20 cellular contexts compared by ENCODE assay signal in genomic region chr2:171651667-171652410, GRCh38. TPM values are rescaled to one million over a fixed set of nuclear protein-coding genes. Genes with fewer than 3 reads are reported as not detected.
A peak's percentile ranks its signal among the peaks of the same experiment; 100 is the strongest.
DNase-seq lines count a peak whose midpoint lies in the region; ATAC-seq, FAIRE-seq and TF ChIP-seq lines count a peak whose summit lies in the region.
"Had no signal": no experiment of that assay in that cellular context is flagged by ENCODE, and none has a peak within 500 bp of the region (broad histone marks: within the 10 kb centered on the region; RNA-seq: fewer than 3 reads in every experiment).

No MANE protein-coding gene starts in this region.

- ATAC-seq in esophagus mucosa, result no peak
- ATAC-seq: Right ventricle myocardium inferior had no signal

- H2AFZ ChIP-seq in MM.1S (ENCODE audit: low read length) (no peak overlapping the region), smooth muscle cell (ENCODE audit: low read depth) (no peak overlapping the region)
- H2AFZ ChIP-seq: PC-9 had no signal

- H3K4me3 ChIP-seq in MM.1S (ENCODE audit: low read length) (no peak overlapping the region), bronchial epithelial cell (ENCODE audit: low read depth, low read length) (no peak overlapping the region), smooth muscle cell (no peak overlapping the region)
- H3K4me3 ChIP-seq: MG63, PC-9, SJCRH30 had no signal

- H3K27me3 Mint-ChIP-seq in activated naive CD4-positive, alpha-beta T cell treated with anti-CD3 and anti-CD28 coated beads, Interleukin-2, amount 10 ng/mL, durations not matched to agents 7 days and 5 days, result peaks cover 38% of the 10 kb centered on the region

- H3K4me1 ChIP-seq in MM.1S (ENCODE audit: low read length), result peaks cover 10% of the 10 kb centered on the region
- no peaks in the 10 kb centered on the region for H3K4me1 ChIP-seq in smooth muscle cell (ENCODE audit: low read depth)
- H3K4me1 ChIP-seq: SJCRH30 had no signal

- peak overlapping the region; percentile 24 for H3K27ac Mint-ChIP-seq in activated naive CD4-positive, alpha-beta T cell treated with anti-CD3 and anti-CD28 coated beads, Interleukin-2, amount 10 ng/mL, durations not matched to agents 7 days and 5 days

- no peak for TF ChIP-seq CTCF in MM.1S (IDR thresholded peaks at IDR 0.05; ENCODE audit: low read length)
- no peak for TF ChIP-seq CTCF in bronchial epithelial cell (IDR thresholded peaks at IDR 0.05; ENCODE audit: insufficient read depth, low read length, severe bottlenecking)
- TF ChIP-seq CTCF in smooth muscle cell (IDR thresholded peaks at IDR 0.05; ENCODE audit: borderline replicate concordance, insufficient read depth, poor library complexity, severe bottlenecking), result no peak
- TF ChIP-seq CTCF in GM10266 (IDR thresholded peaks at IDR 0.05; ENCODE audit: control insufficient read depth, insufficient read depth, low read depth, missing control alignments), result no peak

- no peaks in the 10 kb centered on the region for H3K79me2 ChIP-seq in MM.1S (ENCODE audit: low read length)
- H3K79me2 ChIP-seq in smooth muscle cell (ENCODE audit: low read depth), result no peaks in the 10 kb centered on the region

- H3F3A ChIP-seq in MM.1S (ENCODE audit: insufficient read depth, low read length) (no peaks in the 10 kb centered on the region), smooth muscle cell (ENCODE audit: low read depth) (no peaks in the 10 kb centered on the region)

- no peaks in the 10 kb centered on the region for H3K9me2 ChIP-seq in MM.1S (replicated peaks; ENCODE audit: insufficient read depth, low read length)

- no peaks in the 10 kb centered on the region for H4K20me1 ChIP-seq in MM.1S (ENCODE audit: insufficient read depth, low read length)
- H4K20me1 ChIP-seq in smooth muscle cell (ENCODE audit: low read depth), result no peaks in the 10 kb centered on the region

- H3K9ac ChIP-seq in MM.1S (ENCODE audit: low read length), result no peak overlapping the region
- no peak overlapping the region for H3K9ac ChIP-seq in smooth muscle cell (ENCODE audit: low read depth)

- H3K27me3 ChIP-seq in MM.1S (replicated peaks; ENCODE audit: insufficient read depth, low read length) (no peaks in the 10 kb centered on the region), bronchial epithelial cell (ENCODE audit: control insufficient read depth, insufficient read depth, low read length) (no peaks in the 10 kb centered on the region), smooth muscle cell (ENCODE audit: low read depth) (no peaks in the 10 kb centered on the region)
- H3K27me3 ChIP-seq: SJCRH30 had no signal

- H3K36me3 ChIP-seq in MM.1S (replicated peaks; ENCODE audit: insufficient read depth, low read length) (no peaks in the 10 kb centered on the region), bronchial epithelial cell (ENCODE audit: control insufficient read depth, insufficient read depth, low read length) (no peaks in the 10 kb centered on the region), smooth muscle cell (ENCODE audit: low read depth) (no peaks in the 10 kb centered on the region)
- H3K36me3 ChIP-seq: MG63, SJCRH30 had no signal

- no peak for FAIRE-seq in bronchial epithelial cell (lab: Jason Lieb, UNC)
- FAIRE-seq: HTR-8/SVneo had no signal

- no peaks in the 10 kb centered on the region for H3K4me1 Mint-ChIP-seq in activated naive CD4-positive, alpha-beta T cell treated with anti-CD3 and anti-CD28 coated beads, Interleukin-2, amount 10 ng/mL, durations not matched to agents 7 days and 5 days

- peaks cover 7% of the 10 kb centered on the region for H3K9me3 Mint-ChIP-seq in activated naive CD4-positive, alpha-beta T cell treated with anti-CD3 and anti-CD28 coated beads, Interleukin-2, amount 10 ng/mL, durations not matched to agents 7 days and 5 days

- CTCF ChIA-PET in activated naive CD4-positive, alpha-beta T cell treated with anti-CD3 and anti-CD28 coated beads, Interleukin-2, amount 10 ng/mL, durations not matched to agents 7 days and 5 days (lab: Charles Lee), result no interaction called here

- H3K9me3 ChIP-seq in MM.1S (replicated peaks; ENCODE audit: insufficient read depth, low read length) (no peaks in the 10 kb centered on the region), smooth muscle cell (replicated peaks; ENCODE audit: low read depth) (no peaks in the 10 kb centered on the region)

- no peak for DNase-seq in activated naive CD4-positive, alpha-beta T cell treated with anti-CD3 and anti-CD28 coated beads, Interleukin-2, amount 10 ng/mL, durations not matched to agents 7 days and 5 days
- no peak for DNase-seq in activated naive CD4-positive, alpha-beta T cell treated with Interleukin-2 at 50 U/mL for 16 hours
- no peak for DNase-seq in MM.1S
- peak; percentile 97 for DNase-seq in bronchial epithelial cell (ENCODE audit: low read depth)
- DNase-seq in smooth muscle cell (lab: John Stamatoyannopoulos, UW; ENCODE audit: unreplicated experiment), result no peak
- DNase-seq in COR-L47 (lab: John Stamatoyannopoulos, UW), result no peak
- DNase-seq in GM10266 (ENCODE audit: extremely low spot score), result no peak
- DNase-seq: H7; KBM-7; NCI-H2029; NCI-H446 treated with DMSO at 0.1 percent for 48 hours; NCI-H526; NCI-H82; NK-92 treated with Interleukin-12 subunit alpha and Interleukin-12 subunit beta, amount 100 ng/mL, for 24 hours; PC-9 had no signal

- H3K27ac ChIP-seq in MM.1S (ENCODE audit: low read length) (no peak overlapping the region), smooth muscle cell (ENCODE audit: low read depth) (peak overlapping the region; percentile 78)
- H3K27ac ChIP-seq: PC-9, SJCRH30 had no signal

- peak overlapping the region; percentile 2; the same call in 1 of the 2 replicates for H3K4me2 ChIP-seq in MM.1S (ENCODE audit: low read depth, low read length)
- no peak overlapping the region for H3K4me2 ChIP-seq in smooth muscle cell
- H3K4me2 ChIP-seq: PC-9 had no signal

- no peak overlapping the region for H3K4me3 Mint-ChIP-seq in activated naive CD4-positive, alpha-beta T cell treated with anti-CD3 and anti-CD28 coated beads, Interleukin-2, amount 10 ng/mL, durations not matched to agents 7 days and 5 days

- no peaks in the 10 kb centered on the region for H3K36me3 Mint-ChIP-seq in activated naive CD4-positive, alpha-beta T cell treated with anti-CD3 and anti-CD28 coated beads, Interleukin-2, amount 10 ng/mL, durations not matched to agents 7 days and 5 days

RNA-seq across cellular contexts. Expression of gene DYNC1I2, which starts 35.4 kb away (rescaled TPM):
- total RNA-seq in bronchial epithelial cell (95.1 and 103 TPM in 2 replicates), smooth muscle cell (205 and 236 TPM in 2 replicates), esophagus mucosa (75.7 TPM)
- 66.1 and 75.4 TPM in 2 replicates for polyA plus RNA-seq in smooth muscle cell
